ENCODE assay signal across 8 cellular contexts in genomic region chr7:158704524-158705233, GRCh38. TPM values are rescaled to one million over a fixed set of nuclear protein-coding genes. Genes with fewer than 3 reads are reported as not detected.
DNase-seq lines count a peak whose midpoint lies in the region; ATAC-seq and TF ChIP-seq lines count a peak whose summit lies in the region.

NCAPG2 (minus strand) TSS chr7:158704804; CDS start chr7:158701899, 2,905 bp downstream.

- H3K4me1 ChIP-seq in right lobe of liver: no peaks in the 10 kb centered on the region

- H3K36me3 ChIP-seq in right lobe of liver: no peaks in the 10 kb centered on the region

- H3K9me3 ChIP-seq in right lobe of liver: peaks cover 0 to 7% (median 0%) of the 10 kb centered on the region in 4 donors

- TF ChIP-seq POLR2A in right lobe of liver (IDR thresholded peaks at IDR 0.05): peak; percentile 93

- ATAC-seq in GM19395 (IDR thresholded peaks at IDR 0.05; ENCODE audit: unreplicated experiment) (peak; percentile 97), HG03565 (IDR thresholded peaks at IDR 0.05; ENCODE audit: unreplicated experiment) (peak; percentile 98), right lobe of liver (peak; percentile 98 to 99 (median 99))

- H3K27ac ChIP-seq in right lobe of liver: peak within 1 kb of the TSS; percentile 59 to 87 (median 68)

- H3K27me3 ChIP-seq in right lobe of liver: no peaks in the 10 kb centered on the region

- DNase-seq in CD1c-positive myeloid dendritic cell (ENCODE audit: extremely low spot score) (peak; percentile 99), NCI-H774 (lab: John Stamatoyannopoulos, UW) (peak; percentile 99), dermis microvascular lymphatic vessel endothelial cell (ENCODE audit: low read depth in 2 of 2) (peak; percentile 92 to 98), right lobe of liver (peak; percentile 99 to 100 (median 100))
- peak; percentile 98 for DNase-seq in activated CD4-positive, alpha-beta T cell treated with anti-CD3 and anti-CD28 coated beads, Interleukin-2, amount 50 U/mL, for 48 hours
- DNase-seq in stimulated activated CD4-positive, alpha-beta T cell treated with anti-CD3 and anti-CD28 coated beads, Interleukin-4, amount 100 ng/mL, for 4 hours: peak; percentile 95 to 99

- peak; percentile 17 to 73 (median 26) for TF ChIP-seq CTCF in right lobe of liver (IDR thresholded peaks at IDR 0.05)

- 2% methylated on average over 30 of the region's 78 CpGs for WGBS in right lobe of liver (ENCODE audit: insufficient coverage, low coverage, low lambda C conversion rate, missing lambda C conversion rate)

- intact Hi-C loops in right lobe of liver (cut with DNase I): loop anchor here in 1 of 2 donors (5.0 kb wide), 1 partner anchor 123 kb away; the partner anchor contains the start of gene ESYT2

- H3K4me3 ChIP-seq in right lobe of liver: peak within 1 kb of the TSS; percentile 80 to 97 (median 93)

RNA-seq across cellular contexts. Expression of gene NCAPG2, which starts in this region (rescaled TPM):
- total RNA-seq in dermis microvascular lymphatic vessel endothelial cell (10.7 and 16.8 TPM in 2 replicates), right lobe of liver (1 to 10 TPM; 2.7 to 4.8 (median 4.2) TPM)

Comparison
In these comparisons a context has a peak if more than half of its experiments do, and no peak if none do; other contexts are left out.
1. Peak in every context shown above with its lines: DNase-seq, ATAC-seq, H3K4me3 ChIP-seq and H3K27ac ChIP-seq.